Comparison of ENCODE assay signal across 16 cellular contexts in the genomic region with DNA sequence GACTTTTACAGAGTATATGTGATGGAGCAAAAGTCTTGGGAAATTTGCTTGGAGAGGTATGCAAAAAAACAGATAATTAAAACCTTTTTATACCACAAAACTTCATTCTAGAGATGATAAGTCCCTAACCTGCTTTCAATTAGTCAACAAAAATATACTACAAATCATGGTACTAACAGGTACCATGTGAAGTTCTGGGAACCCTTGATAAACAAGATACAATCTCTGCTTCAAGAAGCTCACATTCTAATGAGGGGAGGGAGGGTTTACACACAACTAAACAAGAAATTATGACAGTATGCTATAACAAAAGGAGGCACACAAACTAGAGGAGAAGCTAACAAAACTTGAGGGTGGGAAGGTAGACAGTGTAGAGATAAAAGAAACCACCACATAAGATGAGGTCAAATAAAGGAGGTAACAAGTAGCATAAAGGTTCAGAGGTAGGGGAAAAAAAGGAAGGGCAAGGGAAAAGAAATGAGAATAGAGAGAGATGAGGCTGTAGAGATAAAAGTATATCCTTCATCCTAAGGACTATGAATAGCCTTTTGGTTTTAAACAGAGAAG.
"Had no signal": no experiment of that assay in that cellular context is flagged by ENCODE, and none has a peak within 500 bp of the region (broad histone marks: within the 10 kb centered on the region; RNA-seq: fewer than 3 reads in every experiment).

No MANE protein-coding gene starts in this region.

- H3K9me3 ChIP-seq: ascending aorta, gastroesophageal sphincter, neutrophil, thoracic aorta, upper lobe of right lung had no signal

- H3K4me1 ChIP-seq: ascending aorta, gastroesophageal sphincter, upper lobe of right lung had no signal

- DNase-seq: activated B cell treated with CpG ODN at 0.5 μM for 24 hours; activated CD4-positive, alpha-beta T cell treated with anti-CD3 and anti-CD28 coated beads for 48 hours; activated CD8-positive, alpha-beta memory T cell treated with anti-CD3 and anti-CD28 coated beads, Interleukin-2, amount 50 U/mL, for 4 hours; activated naive CD4-positive, alpha-beta T cell; activated T-cell treated with anti-CD3 and anti-CD28 coated beads, Interleukin-2, amount 50 U/mL, for 72 hours; mesenchymal stem cell; natural killer cell; stimulated activated CD4-positive, alpha-beta T cell treated with anti-CD3 and anti-CD28 coated beads, Interleukin-4, amount 100 ng/mL, for 1 hour; upper lobe of right lung had no signal

- H3K4me2 ChIP-seq: smooth muscle cell had no signal

- H3K27ac ChIP-seq: ascending aorta, coronary artery, gastroesophageal sphincter, neutrophil, thoracic aorta, upper lobe of right lung had no signal

- H3K4me3 Mint-ChIP-seq: activated B cell treated with CpG ODN at 0.5 μM for 24 hours; activated T-cell treated with anti-CD3 and anti-CD28 coated beads, Interleukin-2, amount 50 U/mL, for 72 hours; natural killer cell had no signal

- H3K4me3 ChIP-seq: ascending aorta, coronary artery, gastroesophageal sphincter, smooth muscle cell, thoracic aorta, upper lobe of right lung had no signal

- ATAC-seq: activated T-cell treated with anti-CD3 and anti-CD28 coated beads, Interleukin-2, amount 50 U/mL, for 72 hours; gastroesophageal sphincter; natural killer cell; sciatic nerve; upper lobe of right lung had no signal

- H3K27me3 Mint-ChIP-seq: activated B cell treated with CpG ODN at 0.5 μM for 24 hours had no signal

- H3K9me3 Mint-ChIP-seq: activated B cell treated with CpG ODN at 0.5 μM for 24 hours; activated T-cell treated with anti-CD3 and anti-CD28 coated beads, Interleukin-2, amount 50 U/mL, for 72 hours; natural killer cell had no signal

- H3K36me3 Mint-ChIP-seq: natural killer cell had no signal

- H3K27me3 ChIP-seq: ascending aorta, gastroesophageal sphincter, neutrophil, upper lobe of right lung had no signal
